Comparison of ENCODE assay signal across 9 cellular contexts in the genomic region with DNA sequence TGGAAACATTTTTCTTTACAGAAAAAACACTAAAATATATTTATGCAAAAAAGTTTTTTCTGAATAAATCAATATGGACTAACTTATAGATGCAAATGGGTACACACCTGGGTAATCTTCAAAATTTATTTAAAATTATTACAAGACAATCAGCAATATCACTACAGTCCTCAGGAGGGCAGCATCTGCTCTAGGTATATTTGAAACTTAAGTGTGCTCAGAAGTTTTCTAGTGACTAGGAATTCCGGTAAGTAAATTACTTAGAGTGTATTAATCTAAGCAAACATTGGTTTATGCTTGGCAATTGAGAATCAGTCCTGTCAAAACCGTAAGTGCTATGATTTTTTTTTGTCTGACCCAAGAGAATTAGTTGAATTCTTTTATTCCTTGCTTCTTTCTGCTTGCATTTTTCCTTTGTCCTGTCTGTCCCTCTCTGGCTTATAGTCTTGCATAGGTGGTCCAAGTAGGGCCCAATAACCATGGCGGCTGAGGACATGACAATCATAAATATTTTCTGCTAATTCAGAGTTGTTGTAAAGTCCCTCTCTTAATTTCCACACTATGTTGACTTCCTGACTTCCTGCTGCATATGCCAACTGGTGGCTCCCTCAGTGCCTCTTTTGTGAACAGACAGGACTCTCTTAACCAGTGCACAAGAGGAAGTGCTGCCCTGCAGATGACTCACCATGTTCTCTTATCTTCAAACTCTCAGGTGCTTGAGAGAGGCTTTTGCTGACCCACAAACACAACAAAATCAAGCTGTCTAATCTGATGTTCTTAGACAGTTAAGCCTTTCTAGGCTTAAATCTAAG.
DNase-seq lines count a peak whose midpoint lies in the region; ATAC-seq and TF ChIP-seq lines count a peak whose summit lies in the region.
"Had no signal": no experiment of that assay in that cellular context is flagged by ENCODE, and none has a peak within 500 bp of the region (broad histone marks: within the 10 kb centered on the region; RNA-seq: fewer than 3 reads in every experiment).

No MANE protein-coding gene starts in this region.

- no peak overlapping the region for H2BK5ac ChIP-seq in neuronal stem cell (ENCODE audit: low read length)

- H3K4me2 ChIP-seq in neuronal stem cell (ENCODE audit: insufficient read depth, low read length, poor library complexity, severe bottlenecking): no peak overlapping the region

- H3K4me1 Mint-ChIP-seq in Caco-2 (ENCODE audit: low read depth, unreplicated experiment): peaks cover 12% of the 10 kb centered on the region

- no peak overlapping the region for H3K4me3 ChIP-seq in Caco-2 (ENCODE audit: low read depth, low read length)
- no peak overlapping the region for H3K4me3 ChIP-seq in fibroblast of pulmonary artery (replicated peaks; ENCODE audit: low read depth, low read length)
- H3K4me3 ChIP-seq in neuronal stem cell (ENCODE audit: low read length in 2 of 2): no peak overlapping the region

- H3K9me3 ChIP-seq in Caco-2: no peaks in the 10 kb centered on the region
- H3K9me3 ChIP-seq in neuronal stem cell (replicated peaks in 1 of 2; ENCODE audit: control insufficient read depth in 2 of 2, insufficient read depth in 1 of 2, low read depth in 1 of 2, low read length in 2 of 2): peaks cover 1 to 6% of the 10 kb centered on the region in 2 donors

- no peak overlapping the region for H3K27ac Mint-ChIP-seq in Caco-2 (ENCODE audit: unreplicated experiment)
- H3K27ac Mint-ChIP-seq: activated naive CD8-positive, alpha-beta T cell had no signal

- no peak overlapping the region for H2BK12ac ChIP-seq in neuronal stem cell (ENCODE audit: low read length)

- CTCF ChIA-PET in Caco-2 (lab: Charles Lee): interaction anchor here (2.7 kb wide), 1 partner anchor 341 kb away, joined by 10 read pairs; no protein-coding TSS in a partner anchor

- no peaks in the 10 kb centered on the region for H3K4me1 ChIP-seq in Caco-2
- peaks cover 3 to 24% of the 10 kb centered on the region in 2 donors for H3K4me1 ChIP-seq in neuronal stem cell (ENCODE audit: control insufficient read depth in 2 of 2, insufficient read depth in 1 of 2, low read depth in 1 of 2, low read length in 2 of 2)

- no peak overlapping the region for H3K18ac ChIP-seq in neuronal stem cell (ENCODE audit: low read length)

- H3K4me3 Mint-ChIP-seq in Caco-2 (ENCODE audit: unreplicated experiment): no peak overlapping the region
- H3K4me3 Mint-ChIP-seq: activated naive CD8-positive, alpha-beta T cell had no signal

- peaks cover 6% of the 10 kb centered on the region for H3K27me3 Mint-ChIP-seq in Caco-2 (ENCODE audit: insufficient read depth, unreplicated experiment)
- H3K27me3 Mint-ChIP-seq: activated naive CD8-positive, alpha-beta T cell had no signal

- no peak overlapping the region for H3K9ac ChIP-seq in neuronal stem cell (ENCODE audit: low read depth, low read length, poor library complexity)

- no peak overlapping the region for H4K91ac ChIP-seq in neuronal stem cell (ENCODE audit: low read depth, low read length, poor library complexity)

- H2AFZ ChIP-seq in neuronal stem cell (ENCODE audit: low read length): peak overlapping the region; percentile 42

- no peaks in the 10 kb centered on the region; the same call in 1 of the 2 replicates for H3K27me3 ChIP-seq in Caco-2 (replicated peaks; ENCODE audit: control insufficient read depth, insufficient read depth, low read length)
- H3K27me3 ChIP-seq in neuronal stem cell (ENCODE audit: control insufficient read depth in 3 of 3, insufficient read depth in 3 of 3, low read depth in 1 of 3, low read length in 3 of 3): no peaks in the 10 kb centered on the region

- no peak overlapping the region for H3K14ac ChIP-seq in neuronal stem cell (ENCODE audit: low read length)

- H4K8ac ChIP-seq in neuronal stem cell (ENCODE audit: low read depth, low read length): no peak overlapping the region

- DNase-seq in Caco-2 (peak in 1 of 2 experiments; percentile 44), NCI-H1930 (lab: John Stamatoyannopoulos, UW) (peak; percentile 17 to 51), UCSD-AML1 (lab: John Stamatoyannopoulos, UW; ENCODE audit: unreplicated experiment) (peak; percentile 20), fibroblast of pulmonary artery (ENCODE audit: low read depth) (peak; percentile 91), neuronal stem cell (ENCODE audit: low spot score) (peak; percentile 33)
- DNase-seq in activated effector memory CD4-positive, alpha-beta T cell treated with anti-CD3 and anti-CD28 coated beads, Interleukin-2, amount 50 U/mL, for 16 hours: no peak

- no peaks in the 10 kb centered on the region for H3K36me3 Mint-ChIP-seq in Caco-2 (ENCODE audit: insufficient read depth, unreplicated experiment)
- H3K36me3 Mint-ChIP-seq: activated naive CD8-positive, alpha-beta T cell had no signal

- H3K27ac ChIP-seq in neuronal stem cell (replicated peaks; ENCODE audit: low read length): no peak overlapping the region

- no TSS peak for BruUV-seq in Caco-2 (replicated peaks; lab: Mats Ljungman, UMichigan)

- intact Hi-C loops in Caco-2 (cut with micrococcal nuclease; ENCODE audit: unreplicated experiment): loop anchor here (1.0 to 2.0 kb wide), 3 partner anchors 31 to 342 kb away; no protein-coding TSS in a partner anchor

- ATAC-seq in GM18867 (IDR thresholded peaks at IDR 0.05; ENCODE audit: unreplicated experiment) (peak; percentile 77), HG03060 (IDR thresholded peaks at IDR 0.05; ENCODE audit: low read depth, unreplicated experiment) (peak; percentile 91)

- H3K4ac ChIP-seq in neuronal stem cell (ENCODE audit: low read length): no peak overlapping the region

- no peaks in the 10 kb centered on the region for H3K36me3 ChIP-seq in Caco-2 (ENCODE audit: control insufficient read depth, insufficient read depth, low read length)
- H3K36me3 ChIP-seq in neuronal stem cell (replicated peaks in 1 of 2; ENCODE audit: control insufficient read depth in 2 of 2, insufficient read depth in 2 of 2, low read length in 2 of 2): no peaks in the 10 kb centered on the region

- TF ChIP-seq CTCF in Caco-2 (IDR thresholded peaks at IDR 0.05; ENCODE audit: insufficient read depth in 1 of 2, low read depth in 1 of 2, low read length in 1 of 2, severe bottlenecking in 1 of 2, unreplicated experiment in 1 of 2): peak; percentile 64 to 74
- peak; percentile 67 for TF ChIP-seq CTCF in fibroblast of pulmonary artery (IDR thresholded peaks at IDR 0.05; ENCODE audit: low read length, missing control alignments)

- POLR2A ChIA-PET in Caco-2 (lab: Charles Lee): no interaction called here

- H3K23ac ChIP-seq in neuronal stem cell (ENCODE audit: low read depth, low read length, poor library complexity): no peak overlapping the region

- no peak overlapping the region for H2AK5ac ChIP-seq in neuronal stem cell (ENCODE audit: low read depth, low read length)

- no peak overlapping the region for H2BK15ac ChIP-seq in neuronal stem cell (ENCODE audit: low read length)

- no peak overlapping the region for H2BK120ac ChIP-seq in neuronal stem cell (ENCODE audit: low read depth, low read length)

- no CpG with 5 or more reads among the region's 3 CpGs for WGBS in neuronal stem cell (ENCODE audit: extremely low coverage in 2 of 2, insufficient read length in 2 of 2, insufficient replicate concordance in 1 of 2), 2 donors

- H3K79me1 ChIP-seq in neuronal stem cell (ENCODE audit: low read depth, low read length): no peaks in the 10 kb centered on the region

- no peaks in the 10 kb centered on the region for H3K9me3 Mint-ChIP-seq in Caco-2 (ENCODE audit: unreplicated experiment)
